Comparison of ENCODE assay signal across 2 cellular contexts in the genomic region with DNA sequence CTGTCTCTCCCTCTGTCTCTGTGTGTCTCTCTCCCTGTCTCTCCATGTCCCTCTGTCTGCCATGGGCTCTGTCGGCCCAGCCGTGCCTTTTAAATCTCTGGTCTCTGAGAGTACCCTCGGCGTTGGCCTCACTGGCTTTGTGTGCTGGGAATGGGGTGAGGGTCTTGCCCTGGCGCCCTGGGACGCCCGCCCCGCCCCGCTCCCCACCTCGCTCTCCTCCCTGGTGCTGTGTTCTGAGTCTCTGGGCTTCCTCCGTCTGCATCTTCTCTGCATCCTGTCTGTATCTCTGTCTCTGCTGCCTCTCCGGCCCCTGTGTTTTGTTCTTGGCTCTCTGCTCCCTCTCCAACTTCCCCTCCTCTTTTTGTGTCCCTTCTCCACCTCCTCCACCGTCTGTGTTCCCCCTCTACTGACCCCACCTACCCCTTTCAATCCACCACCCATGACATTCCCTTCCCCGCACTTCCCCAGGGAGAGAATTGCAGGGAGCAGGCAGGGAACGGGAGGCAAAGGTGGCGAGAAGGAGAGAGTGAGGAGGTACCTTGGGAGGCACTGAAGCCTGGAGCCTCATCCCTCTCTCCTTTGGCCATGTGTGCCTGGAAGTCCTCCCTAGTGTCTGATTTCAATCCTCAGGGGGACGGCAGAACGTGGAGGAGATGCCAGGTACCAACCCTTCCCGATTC.
A peak's percentile ranks its signal among the peaks of the same experiment; 100 is the strongest.
TF ChIP-seq lines count a peak whose summit lies in the region.

No MANE protein-coding gene starts in this region.

TF ChIP-seq in endothelial cell of umbilical vein, 7 proteins besides CTCF, POLR2A, EP300 and RAD21:
- peak; percentile 9 for TF ChIP-seq EZH2 (IDR thresholded peaks at IDR 0.05; ENCODE audit: borderline replicate concordance, low read depth, low read length, severe bottlenecking)
- no peak for TF ChIP-seq MYC (IDR thresholded peaks at IDR 0.05; ENCODE audit: low read depth, low read length)
- no peak for TF ChIP-seq GATA2 (IDR thresholded peaks at IDR 0.05; ENCODE audit: insufficient read depth, insufficient read length, low read depth, low read length)
- no peak for TF ChIP-seq POLR2AphosphoS5 (IDR thresholded peaks at IDR 0.05; ENCODE audit: insufficient read depth, low read depth, low read length)
- TF ChIP-seq, protein P1, sequence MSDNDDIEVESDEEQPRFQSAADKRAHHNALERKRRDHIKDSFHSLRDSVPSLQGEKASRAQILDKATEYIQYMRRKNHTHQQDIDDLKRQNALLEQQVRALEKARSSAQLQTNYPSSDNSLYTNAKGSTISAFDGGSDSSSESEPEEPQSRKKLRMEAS (IDR thresholded peaks at IDR 0.05; ENCODE audit: insufficient read depth, insufficient read length): no peak
- no peak for TF ChIP-seq JUN (IDR thresholded peaks at IDR 0.05; ENCODE audit: borderline replicate concordance, insufficient read depth, insufficient read length, low read depth)

TF ChIP-seq in neural cell, 6 proteins besides CTCF, POLR2A, EP300 and RAD21:
- TF ChIP-seq SMC3 (conservative IDR thresholded peaks at IDR 0.05; ENCODE audit: poor library complexity): no peak
- TF ChIP-seq REST (IDR thresholded peaks at IDR 0.05; ENCODE audit: borderline replicate concordance): no peak
- TF ChIP-seq POLR2AphosphoS5 (IDR thresholded peaks at IDR 0.05): no peak
- TF ChIP-seq MXI1 (conservative IDR thresholded peaks at IDR 0.05; ENCODE audit: poor library complexity, severe bottlenecking): no peak
- TF ChIP-seq EZH2 (IDR thresholded peaks at IDR 0.05; ENCODE audit: borderline replicate concordance, insufficient read depth, low read length, poor library complexity, severe bottlenecking): no peak
- TF ChIP-seq TAF1 (IDR thresholded peaks at IDR 0.05; ENCODE audit: low read depth): no peak
